In the genomic region with DNA sequence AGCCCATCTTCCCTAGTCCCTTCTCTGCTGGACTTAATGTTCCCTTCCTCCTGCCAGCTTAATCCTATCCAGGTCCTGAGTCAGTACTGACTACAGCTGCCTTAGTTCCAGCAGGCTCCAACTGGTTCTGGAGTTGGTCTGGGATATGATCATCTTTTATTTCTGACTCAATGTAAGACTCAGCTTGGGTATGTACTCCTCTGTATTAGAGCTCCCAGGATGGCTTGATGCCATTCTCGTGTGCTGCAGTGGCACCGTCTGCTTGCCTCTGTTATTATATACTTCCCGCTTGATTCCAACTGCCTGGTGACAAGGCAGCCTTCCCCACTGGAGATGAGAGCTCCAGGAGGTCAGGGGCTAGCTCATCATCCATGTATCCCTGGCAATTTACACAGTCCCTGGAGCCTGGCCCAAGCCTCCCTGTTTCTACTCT, we compare ENCODE assay signal across 12 cellular contexts.
A peak's percentile ranks its signal among the peaks of the same experiment; 100 is the strongest.
DNase-seq lines count a peak whose midpoint lies in the region; TF ChIP-seq lines count a peak whose summit lies in the region.
"Had no signal": no experiment of that assay in that cellular context is flagged by ENCODE, and none has a peak within 500 bp of the region (broad histone marks: within the 10 kb centered on the region; RNA-seq: fewer than 3 reads in every experiment).

No MANE protein-coding gene starts in this region.

- H3K4me2 ChIP-seq in neuronal stem cell (ENCODE audit: insufficient read depth, low read length, poor library complexity, severe bottlenecking) = no peak overlapping the region

- intact Hi-C loops in lower leg skin (cut with DNase I; ENCODE audit: low total_unique reads) = no loop called here

- no peaks in the 10 kb centered on the region for H3K36me3 ChIP-seq in neuronal stem cell (replicated peaks in 1 of 2; ENCODE audit: control insufficient read depth in 2 of 2, insufficient read depth in 2 of 2, low read length in 2 of 2)

- H3K14ac ChIP-seq in neuronal stem cell (ENCODE audit: low read length) = no peak overlapping the region

- TF ChIP-seq POLR2A in lower leg skin (IDR thresholded peaks at IDR 0.05) = no peak

- no peak overlapping the region for H2AFZ ChIP-seq in neuronal stem cell (ENCODE audit: low read length)

- H3K23ac ChIP-seq in neuronal stem cell (ENCODE audit: low read depth, low read length, poor library complexity) = no peak overlapping the region

- H3K27me3 ChIP-seq in neuronal stem cell (ENCODE audit: control insufficient read depth in 3 of 3, insufficient read depth in 3 of 3, low read depth in 1 of 3, low read length in 3 of 3) = no peaks in the 10 kb centered on the region

- H3K27ac ChIP-seq in coronary artery (peak overlapping the region; percentile 36 to 65), neuronal stem cell (replicated peaks; ENCODE audit: low read length) (no peak overlapping the region)
- H3K27ac ChIP-seq: VCaP had no signal

- H2BK15ac ChIP-seq in neuronal stem cell (ENCODE audit: low read length) = no peak overlapping the region

- DNase-seq in NCI-H146 (lab: John Stamatoyannopoulos, UW) (peak; percentile 47), coronary artery (ENCODE audit: low spot score) (no peak), lower leg skin (ENCODE audit: low spot score in 2 of 2) (peak; percentile 50 to 85), superior temporal gyrus (ENCODE audit: extremely low spot score) (peak; percentile 57), D341Med (ENCODE audit: low spot score) (no peak), neuronal stem cell (ENCODE audit: low spot score) (no peak)
- DNase-seq in activated naive CD4-positive, alpha-beta T cell treated with Interleukin-2 at 50 U/mL for 16 hours = no peak
- DNase-seq in stimulated activated naive CD4-positive, alpha-beta T cell (lab: John Stamatoyannopoulos, UW) = no peak
- DNase-seq: activated T-cell treated with anti-CD3 and anti-CD28 coated beads, Interleukin-2, amount 50 U/mL, for 4 hours; central memory CD4-positive, alpha-beta T cell had no signal

- H3K4me1 ChIP-seq in neuronal stem cell (ENCODE audit: control insufficient read depth in 2 of 2, insufficient read depth in 1 of 2, low read depth in 1 of 2, low read length in 2 of 2) = no peaks in the 10 kb centered on the region

- H3K9me3 ChIP-seq in neuronal stem cell (replicated peaks in 1 of 2; ENCODE audit: control insufficient read depth in 2 of 2, insufficient read depth in 1 of 2, low read depth in 1 of 2, low read length in 2 of 2) = no peaks in the 10 kb centered on the region

- H3K18ac ChIP-seq in neuronal stem cell (ENCODE audit: low read length) = no peak overlapping the region

- H2BK120ac ChIP-seq in neuronal stem cell (ENCODE audit: low read depth, low read length) = no peak overlapping the region

- H3K79me1 ChIP-seq in neuronal stem cell (ENCODE audit: low read depth, low read length) = no peaks in the 10 kb centered on the region

- H3K4me3 ChIP-seq in coronary artery = peak overlapping the region; percentile 31
- no peak overlapping the region for H3K4me3 ChIP-seq in lower leg skin (ENCODE audit: low read depth, poor library complexity, severe bottlenecking)
- H3K4me3 ChIP-seq in neuronal stem cell (ENCODE audit: low read length in 2 of 2) = no peak overlapping the region
- H3K4me3 ChIP-seq: GM12878 had no signal

- H2AK5ac ChIP-seq in neuronal stem cell (ENCODE audit: low read depth, low read length) = no peak overlapping the region

- no peak overlapping the region for H3K4ac ChIP-seq in neuronal stem cell (ENCODE audit: low read length)

- H4K91ac ChIP-seq in neuronal stem cell (ENCODE audit: low read depth, low read length, poor library complexity) = no peak overlapping the region

- no peak overlapping the region for H2BK5ac ChIP-seq in neuronal stem cell (ENCODE audit: low read length)

- H3K9ac ChIP-seq in neuronal stem cell (ENCODE audit: low read depth, low read length, poor library complexity) = no peak overlapping the region

- WGBS in lower leg skin, 2 donors = 36 to 46% methylated on average over 3 of the region's 3 CpGs
- WGBS in neuronal stem cell (ENCODE audit: extremely low coverage in 2 of 2, insufficient read length in 2 of 2, insufficient replicate concordance in 1 of 2), 2 donors = no CpG with 5 or more reads among the region's 3 CpGs

- TF ChIP-seq CTCF in coronary artery (IDR thresholded peaks at IDR 0.05) (no peak), lower leg skin (IDR thresholded peaks at IDR 0.05) (no peak)

- no peak overlapping the region for H2BK12ac ChIP-seq in neuronal stem cell (ENCODE audit: low read length)

- H4K8ac ChIP-seq in neuronal stem cell (ENCODE audit: low read depth, low read length) = no peak overlapping the region

Comparison
In these comparisons a context has a peak if more than half of its experiments do, and no peak if none do; other contexts are left out.
1. DNase-seq: peak in NCI-H146 (single experiment), lower leg skin (2 of 2) and superior temporal gyrus (single experiment); none in coronary artery (single experiment), D341Med (single experiment), activated naive CD4-positive, alpha-beta T cell treated with Interleukin-2 at 50 U/mL for 16 hours (single experiment), neuronal stem cell (single experiment) and stimulated activated naive CD4-positive, alpha-beta T cell (0 of 6).